ENCODE assay signal across 9 cellular contexts in genomic region chr7:112453505-112454171, GRCh38. TPM values are rescaled to one million over a fixed set of nuclear protein-coding genes. Genes with fewer than 3 reads are reported as not detected.
DNase-seq lines count a peak whose midpoint lies in the region; ATAC-seq and TF ChIP-seq lines count a peak whose summit lies in the region.
"Had no signal": no experiment of that assay in that cellular context is flagged by ENCODE, and none has a peak within 500 bp of the region (broad histone marks: within the 10 kb centered on the region; RNA-seq: fewer than 3 reads in every experiment).

No MANE protein-coding gene starts in this region.

- no peak for TF ChIP-seq EP300 in esophagus muscularis mucosa (IDR thresholded peaks at IDR 0.05)

- POLR2A ChIA-PET in Panc1 (lab: Charles Lee): no interaction called here

- peaks cover 15% of the 10 kb centered on the region for H3K36me3 Mint-ChIP-seq in progenitor cell of endocrine pancreas (ENCODE audit: insufficient read depth)

- peak overlapping the region; percentile 2; the same call in 1 of the 2 replicates for H3K27ac ChIP-seq in Panc1 (ENCODE audit: low read length)
- H3K27ac ChIP-seq in esophagus muscularis mucosa (replicated peaks in 1 of 4): peak overlapping the region; percentile 99 to 100 (median 100)

- in situ Hi-C loops in Panc1 (cut with HindIII; ENCODE audit: low pct_unique_long_range_greater_than_20kb, low sequenced_read_pairs): no loop called here

- peak overlapping the region; percentile 43 for H3K4me3 Mint-ChIP-seq in progenitor cell of endocrine pancreas (ENCODE audit: low read depth)

- CTCF ChIA-PET in Panc1 (lab: Charles Lee): no interaction called here

- H3K27ac Mint-ChIP-seq in progenitor cell of endocrine pancreas: peak overlapping the region; percentile 55

- no peak for TF ChIP-seq POLR2A in esophagus muscularis mucosa (IDR thresholded peaks at IDR 0.05; ENCODE audit: low read depth)

- no peaks in the 10 kb centered on the region for H3K9me3 Mint-ChIP-seq in progenitor cell of endocrine pancreas (ENCODE audit: low read depth)

- H3K36me3 ChIP-seq in Panc1 (ENCODE audit: control insufficient read depth, insufficient read depth, low read length): peaks cover 29% of the 10 kb centered on the region
- H3K36me3 ChIP-seq in esophagus muscularis mucosa: peaks cover 15 to 32% (median 27%) of the 10 kb centered on the region in 4 donors

- peak; percentile 35 for DNase-seq in EL
- DNase-seq in Panc1 (ENCODE audit: low read depth, low spot score): no peak
- no peak for DNase-seq in esophagus muscularis mucosa (ENCODE audit: extremely low spot score)
- no peak for DNase-seq in progenitor cell of endocrine pancreas (ENCODE audit: low spot score, unreplicated experiment)
- DNase-seq in activated CD4-positive, alpha-beta T cell treated with anti-CD3 and anti-CD28 coated beads for 4 hours: no peak
- DNase-seq: Peyer's patch had no signal

- no peaks in the 10 kb centered on the region for H3K27me3 ChIP-seq in Panc1 (ENCODE audit: control insufficient read depth, insufficient read depth, low read length)
- no peaks in the 10 kb centered on the region for H3K27me3 ChIP-seq in esophagus muscularis mucosa
- H3K27me3 ChIP-seq: Peyer's patch had no signal

- H3K4me1 ChIP-seq in Panc1 (ENCODE audit: control insufficient read depth, insufficient read depth, low read length): peaks cover 19% of the 10 kb centered on the region
- peaks cover 30 to 50% (median 44%) of the 10 kb centered on the region in 4 donors for H3K4me1 ChIP-seq in esophagus muscularis mucosa

- no peak for TF ChIP-seq CTCF in Panc1 (IDR thresholded peaks at IDR 0.05)
- no peak for TF ChIP-seq CTCF in esophagus muscularis mucosa (IDR thresholded peaks at IDR 0.05)
- TF ChIP-seq CTCF in progenitor cell of endocrine pancreas (IDR thresholded peaks at IDR 0.05; ENCODE audit: unreplicated experiment): no peak

- no TSS peak for BruUV-seq in Panc1 (replicated peaks; lab: Mats Ljungman, UMichigan)

- H3K4me3 ChIP-seq in Panc1 (ENCODE audit: low read depth in 2 of 2, low read length in 2 of 2): peak overlapping the region in 1 of 2 experiments; percentile 4; a peak in 2 of 4 replicates
- H3K4me3 ChIP-seq in esophagus muscularis mucosa: peak overlapping the region in 3 of 4 donors; percentile 4 to 95 (median 84)

- H3K9me3 ChIP-seq in Panc1 (ENCODE audit: control insufficient read depth, insufficient read depth, low read depth, low read length) (no peaks in the 10 kb centered on the region), esophagus muscularis mucosa (no peaks in the 10 kb centered on the region)
- H3K9me3 ChIP-seq: Peyer's patch had no signal

- 27% methylated on average over 7 of the region's 7 CpGs for WGBS in esophagus muscularis mucosa

- H3K27me3 Mint-ChIP-seq in progenitor cell of endocrine pancreas: no peaks in the 10 kb centered on the region

- ATAC-seq in Panc1: no peak
- no peak for ATAC-seq in HG02571 (IDR thresholded peaks at IDR 0.05; ENCODE audit: unreplicated experiment)
- no peak for ATAC-seq in HG03442 (IDR thresholded peaks at IDR 0.05; ENCODE audit: unreplicated experiment)
- ATAC-seq in GM18870 (IDR thresholded peaks at IDR 0.05; ENCODE audit: unreplicated experiment): no peak

- intact Hi-C loops in Panc1 (cut with micrococcal nuclease; ENCODE audit: unreplicated experiment) (no loop called here), esophagus muscularis mucosa (cut with DNase I) (loop anchor here (5.0 to 10.0 kb wide), 2 partner anchors 61 to 249 kb away; partner anchors contain the start of genes DOCK4 and ZNF277)

- peaks cover 31% of the 10 kb centered on the region for H3K4me1 Mint-ChIP-seq in progenitor cell of endocrine pancreas (ENCODE audit: low read depth)

RNA-seq across cellular contexts. Expression of gene IFRD1, which starts 3.4 kb away (rescaled TPM):
- total RNA-seq in Panc1 (2021; ENCODE audit: unreplicated experiment): 54.3 TPM
- 15.1 TPM for polyA plus RNA-seq in Panc1 (2012; ENCODE audit: insufficient read length)
- total RNA-seq in esophagus muscularis mucosa: 10 to 100 TPM; 36.9 to 51.5 (median 48.0) TPM
- total RNA-seq in progenitor cell of endocrine pancreas: 76.6 and 82.4 TPM in 2 replicates

RNA-seq across cellular contexts. Expression of gene LSMEM1, which starts 27.2 kb away (rescaled TPM):
- total RNA-seq in Panc1 (2021; ENCODE audit: unreplicated experiment) (2.3 TPM), esophagus muscularis mucosa (1 to 10 TPM in 1 of 4 donors, under 1 TPM in 3; 0.75 to 2.1 (median 0.91) TPM), progenitor cell of endocrine pancreas (3.6 and 4.6 TPM in 2 replicates)
- polyA plus RNA-seq in Panc1 (2012; ENCODE audit: insufficient read length): 0.63 TPM
